Comparison of ENCODE assay signal across 16 cellular contexts in the genomic region with DNA sequence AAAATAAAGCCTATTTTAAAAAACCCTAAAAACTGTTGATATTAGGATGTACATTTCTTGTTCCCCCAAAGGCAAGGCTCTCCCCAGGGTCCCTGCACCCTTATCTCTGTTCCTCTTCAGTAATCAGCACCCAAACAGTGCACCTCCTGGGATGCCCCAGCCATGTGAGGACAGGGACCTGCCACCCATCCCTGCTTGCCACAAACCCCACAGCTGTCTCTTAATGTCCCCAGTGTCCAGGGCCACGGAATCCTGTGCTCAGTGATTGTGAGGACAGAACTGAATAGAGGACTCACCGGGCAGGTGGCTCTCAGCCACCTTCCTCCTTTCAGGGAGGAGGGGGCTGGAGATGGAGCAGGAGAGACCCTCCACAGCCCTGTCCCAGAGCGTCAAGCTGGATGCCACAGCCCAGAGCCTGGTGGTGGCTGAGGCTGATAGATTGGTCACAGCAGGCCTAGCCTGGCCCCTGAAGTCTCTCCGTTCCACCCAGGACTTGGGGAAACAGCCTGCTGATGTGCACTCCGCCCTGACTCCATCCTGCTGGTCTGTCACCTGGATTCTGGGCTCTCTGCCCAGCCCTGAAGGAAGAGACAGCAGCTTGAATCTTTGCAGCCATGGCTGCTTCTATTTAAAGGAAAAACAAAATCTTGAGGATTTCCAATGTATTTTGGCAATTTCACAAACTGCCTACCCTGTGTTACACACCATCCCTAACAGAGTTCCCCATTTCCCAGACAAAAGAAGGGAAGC. TPM values are rescaled to one million over a fixed set of nuclear protein-coding genes. Genes with fewer than 3 reads are reported as not detected.
DNase-seq lines count a peak whose midpoint lies in the region; ATAC-seq and TF ChIP-seq lines count a peak whose summit lies in the region.
"Had no signal": no experiment of that assay in that cellular context is flagged by ENCODE, and none has a peak within 500 bp of the region (broad histone marks: within the 10 kb centered on the region; RNA-seq: fewer than 3 reads in every experiment).

No MANE protein-coding gene starts in this region.

- H3K4me1 Mint-ChIP-seq in progenitor cell of endocrine pancreas (ENCODE audit: low read depth), result no peaks in the 10 kb centered on the region
- H3K4me1 Mint-ChIP-seq: H9 had no signal

- no peaks in the 10 kb centered on the region for H3K36me3 Mint-ChIP-seq in progenitor cell of endocrine pancreas (ENCODE audit: insufficient read depth)
- H3K36me3 Mint-ChIP-seq: CD8-positive, alpha-beta T cell had no signal

- H3K4me3 Mint-ChIP-seq in progenitor cell of endocrine pancreas (ENCODE audit: low read depth), result no peak overlapping the region
- H3K4me3 Mint-ChIP-seq: CD8-positive, alpha-beta T cell; H9 had no signal

- intact Hi-C loops in sciatic nerve (cut with DNase I), result no loop called here

- H3K9me3 Mint-ChIP-seq in progenitor cell of endocrine pancreas (ENCODE audit: low read depth), result peaks cover 3% of the 10 kb centered on the region
- H3K9me3 Mint-ChIP-seq: CD8-positive, alpha-beta T cell had no signal

- DNase-seq in activated CD8-positive, alpha-beta memory T cell treated with anti-CD3 and anti-CD28 coated beads for 24 hours, result peak; percentile 50
- DNase-seq in activated CD8-positive, alpha-beta memory T cell treated with anti-CD3 and anti-CD28 coated beads, Interleukin-2, amount 50 U/mL, for 4 hours, result no peak
- DNase-seq in NCI-H69 (lab: John Stamatoyannopoulos, UW) (peak; percentile 49), cerebellar cortex (ENCODE audit: low spot score) (peak; percentile 80), sciatic nerve (ENCODE audit: low spot score) (peak; percentile 25), progenitor cell of endocrine pancreas (ENCODE audit: low spot score, unreplicated experiment) (no peak)
- DNase-seq: BE2C, H9, NCI-H1436 treated with DMSO at 0.1 percent for 48 hours, NCI-H226, NCI-H748 treated with DMSO at 0.1 percent for 48 hours, SIG-M5 had no signal

- peaks cover 57% of the 10 kb centered on the region for H3K27me3 Mint-ChIP-seq in progenitor cell of endocrine pancreas

- ATAC-seq in sciatic nerve, result no peak
- ATAC-seq in HG03342 (IDR thresholded peaks at IDR 0.05; ENCODE audit: unreplicated experiment), result no peak
- no peak for ATAC-seq in HG03571 (IDR thresholded peaks at IDR 0.05; ENCODE audit: unreplicated experiment)
- ATAC-seq: CD8-positive, alpha-beta T cell; GM12878 had no signal

- no peak overlapping the region for H3K27ac Mint-ChIP-seq in progenitor cell of endocrine pancreas
- H3K27ac Mint-ChIP-seq: CD8-positive, alpha-beta T cell; H9 had no signal

- no peak for TF ChIP-seq CTCF in progenitor cell of endocrine pancreas (IDR thresholded peaks at IDR 0.05; ENCODE audit: unreplicated experiment)

RNA-seq across cellular contexts. Expression of gene RNF187, which starts 23.1 kb away (rescaled TPM):
- 96.3 TPM for total RNA-seq in sciatic nerve
- total RNA-seq in progenitor cell of endocrine pancreas, result 94.8 and 98.6 TPM in 2 replicates

Comparison
In these comparisons a context has a peak if more than half of its experiments do, and no peak if none do; other contexts are left out.
1. DNase-seq: peak in activated CD8-positive, alpha-beta memory T cell treated with anti-CD3 and anti-CD28 coated beads for 24 hours (single experiment), NCI-H69 (single experiment), cerebellar cortex (single experiment) and sciatic nerve (single experiment); none in activated CD8-positive, alpha-beta memory T cell treated with anti-CD3 and anti-CD28 coated beads, Interleukin-2, amount 50 U/mL, for 4 hours (single experiment) and progenitor cell of endocrine pancreas (single experiment).